Comparison of ENCODE assay signal across 23 cellular contexts in the genomic region with DNA sequence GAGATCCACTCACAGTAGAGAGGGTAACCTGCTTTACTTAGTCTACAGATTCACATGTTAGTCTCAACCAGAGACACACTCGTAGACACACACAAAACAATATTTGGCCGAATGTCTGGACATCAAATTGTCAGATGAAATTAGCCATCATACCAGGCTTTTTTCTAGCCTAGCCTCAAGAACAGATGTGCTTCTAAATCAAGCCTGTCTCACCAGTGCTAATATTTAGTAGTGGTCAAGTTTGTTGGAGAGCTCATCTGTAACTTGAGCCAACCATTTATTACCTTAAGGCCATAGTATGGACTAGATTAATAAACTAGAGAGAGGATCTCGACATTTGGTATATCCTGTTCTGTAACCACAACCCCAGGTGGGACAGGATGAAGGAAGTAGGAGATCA.
"Had no signal": no experiment of that assay in that cellular context is flagged by ENCODE, and none has a peak within 500 bp of the region (broad histone marks: within the 10 kb centered on the region; RNA-seq: fewer than 3 reads in every experiment).

No MANE protein-coding gene starts in this region.

- H3K9me3 Mint-ChIP-seq: nephron progenitor cell had no signal

- H3K4me3 Mint-ChIP-seq: immature natural killer cell; memory B cell; mesothelial cell of epicardium; naive thymus-derived CD8-positive, alpha-beta T cell; nephron progenitor cell; stimulated activated effector memory CD8-positive, alpha-beta T cell treated with anti-CD3 and anti-CD28 coated beads, Interleukin-12 subunit alpha, Interleukin-12 subunit beta, amount 100 ng/mL, for 72 hours had no signal

- H3K36me3 ChIP-seq: prostate gland, right atrium auricular region, stomach, thyroid gland, vagina had no signal

- H3K9me3 ChIP-seq: mucosa of descending colon, prostate gland, right atrium auricular region, stomach, thyroid gland, vagina had no signal

- H3K4me3 ChIP-seq: dorsolateral prefrontal cortex, lung, mucosa of descending colon, prostate gland, right atrium auricular region, stomach, thyroid gland, vagina had no signal

- ATAC-seq: mucosa of descending colon; naive thymus-derived CD8-positive, alpha-beta T cell; sciatic nerve; stimulated activated effector memory CD8-positive, alpha-beta T cell treated with anti-CD3 and anti-CD28 coated beads, Interleukin-12 subunit alpha, Interleukin-12 subunit beta, amount 100 ng/mL, for 72 hours had no signal

- H3K4me1 ChIP-seq: prostate gland, right atrium auricular region, stomach, thyroid gland, vagina had no signal

- H3K27ac Mint-ChIP-seq: immature natural killer cell; memory B cell; mesothelial cell of epicardium; naive thymus-derived CD8-positive, alpha-beta T cell; nephron progenitor cell; stimulated activated effector memory CD8-positive, alpha-beta T cell treated with anti-CD3 and anti-CD28 coated beads, Interleukin-12 subunit alpha, Interleukin-12 subunit beta, amount 100 ng/mL, for 72 hours had no signal

- H3K27me3 Mint-ChIP-seq: memory B cell; naive thymus-derived CD8-positive, alpha-beta T cell had no signal

- H3K36me3 Mint-ChIP-seq: immature natural killer cell; memory B cell; mesothelial cell of epicardium; naive thymus-derived CD8-positive, alpha-beta T cell; stimulated activated effector memory CD8-positive, alpha-beta T cell treated with anti-CD3 and anti-CD28 coated beads, Interleukin-12 subunit alpha, Interleukin-12 subunit beta, amount 100 ng/mL, for 72 hours had no signal

- H3K27ac ChIP-seq: dorsolateral prefrontal cortex, prostate gland, right atrium auricular region, stomach, thyroid gland, vagina had no signal

- H3K4me1 Mint-ChIP-seq: immature natural killer cell; memory B cell; mesothelial cell of epicardium; naive thymus-derived CD8-positive, alpha-beta T cell; nephron progenitor cell; stimulated activated effector memory CD8-positive, alpha-beta T cell treated with anti-CD3 and anti-CD28 coated beads, Interleukin-12 subunit alpha, Interleukin-12 subunit beta, amount 100 ng/mL, for 72 hours had no signal

- DNase-seq: dorsolateral prefrontal cortex; effector CD4-positive, alpha-beta T cell; hypothalamus; immature natural killer cell; islet precursor cell; mucosa of descending colon; naive thymus-derived CD8-positive, alpha-beta T cell; nephron progenitor cell; nucleus accumbens; stimulated activated CD4-positive, alpha-beta T cell treated with anti-CD3 and anti-CD28 coated beads, Interleukin-2, amount 100 ng/mL, for 24 hours; stimulated activated CD4-positive, alpha-beta T cell treated with anti-CD3 and anti-CD28 coated beads, Interleukin-4, amount 100 ng/mL, for 24 hours; stimulated activated naive CD4-positive, alpha-beta T cell treated with Interleukin-2 at 50 U/mL for 16 hours; stomach; thyroid gland; trophoblast cell had no signal

- H3K27me3 ChIP-seq: dorsolateral prefrontal cortex, right atrium auricular region, stomach, thyroid gland, vagina had no signal
